Comparison of ENCODE assay signal across 27 cellular contexts in genomic region chr7:47591089-47591654, GRCh38. TPM values are rescaled to one million over a fixed set of nuclear protein-coding genes. Genes with fewer than 3 reads are reported as not detected.
A peak's percentile ranks its signal among the peaks of the same experiment; 100 is the strongest.
DNase-seq lines count a peak whose midpoint lies in the region; ATAC-seq, FAIRE-seq and TF ChIP-seq lines count a peak whose summit lies in the region.
"Had no signal": no experiment of that assay in that cellular context is flagged by ENCODE, and none has a peak within 500 bp of the region (broad histone marks: within the 10 kb centered on the region; RNA-seq: fewer than 3 reads in every experiment).

No MANE protein-coding gene starts in this region.

- TF ChIP-seq CTCF in IMR-90 (conservative IDR thresholded peaks at IDR 0.05; ENCODE audit: low read depth, low read length), result no peak
- TF ChIP-seq CTCF in chondrocyte (IDR thresholded peaks at IDR 0.05), result no peak
- no peak for TF ChIP-seq CTCF in nephron (IDR thresholded peaks at IDR 0.05; ENCODE audit: unreplicated experiment in 3 of 3)
- TF ChIP-seq CTCF in upper lobe of left lung (IDR thresholded peaks at IDR 0.05), result no peak

- DNase-seq in IMR-90 (no peak), chondrocyte (ENCODE audit: low spot score) (no peak), upper lobe of left lung (no peak), GM12892 (ENCODE audit: insufficient read length) (no peak)
- no peak for DNase-seq in central memory CD4-positive, alpha-beta T cell
- DNase-seq: activated CD4-positive, alpha-beta memory T cell treated with anti-CD3 and anti-CD28 coated beads, Interleukin-2, amount 10 ng/mL, durations not matched to agents 7 days and 5 days; activated CD4-positive, alpha-beta T cell treated with anti-CD3 and anti-CD28 coated beads for 1 hour; activated CD8-positive, alpha-beta memory T cell treated with anti-CD3 and anti-CD28 coated beads, Interleukin-2, amount 50 U/mL, for 48 hours; cortex of kidney; effector memory CD8-positive, alpha-beta T cell; foreskin keratinocyte; left colon; naive thymus-derived CD8-positive, alpha-beta T cell; NCI-H1105; NCI-H2029; NCI-H526 treated with DMSO at 0.1 percent for 48 hours; stimulated activated CD4-positive, alpha-beta T cell treated with anti-CD3 and anti-CD28 coated beads, Interleukin-2, amount 100 ng/mL, for 48 hours had no signal

- peak overlapping the region; percentile 93 for H3K4ac ChIP-seq in IMR-90 (ENCODE audit: low read depth, low read length)

- peak overlapping the region; percentile 42; the same call in 1 of the 2 replicates for H3K9ac ChIP-seq in IMR-90 (ENCODE audit: low read depth, low read length)

- H3K14ac ChIP-seq in IMR-90 (replicated peaks; ENCODE audit: low read depth, low read length), result peak overlapping the region; percentile 82

- in situ Hi-C loops in IMR-90 (cut with MboI; ENCODE audit: low sequenced_read_pairs), result no loop called here

- H3K9me3 ChIP-seq in IMR-90 (ENCODE audit: control insufficient read depth, insufficient read depth, low read length), result no peaks in the 10 kb centered on the region
- H3K9me3 ChIP-seq in upper lobe of left lung, result peaks cover 0 to 5% (median 1%) of the 10 kb centered on the region in 4 donors
- H3K9me3 ChIP-seq: pancreas, right atrium auricular region had no signal

- H3K4me1 Mint-ChIP-seq in chondrocyte (ENCODE audit: low read depth) (peaks cover 57% of the 10 kb centered on the region), nephron (peaks cover 28% of the 10 kb centered on the region)
- H3K4me1 Mint-ChIP-seq: activated CD4-positive, alpha-beta memory T cell treated with anti-CD3 and anti-CD28 coated beads, Interleukin-2, amount 10 ng/mL, durations not matched to agents 7 days and 5 days had no signal

- peak overlapping the region; percentile 95 for H4K91ac ChIP-seq in IMR-90 (ENCODE audit: insufficient read depth, low read depth, low read length)

- peak overlapping the region; percentile 91 for H3K23ac ChIP-seq in IMR-90 (ENCODE audit: low read depth, low read length)

- peak overlapping the region; percentile 57 for H2AK9ac ChIP-seq in IMR-90 (replicated peaks; ENCODE audit: low read depth, low read length, poor library complexity)

- peaks cover 6% of the 10 kb centered on the region for H3K9me1 ChIP-seq in IMR-90 (ENCODE audit: insufficient read depth, low read length)

- H3K36me3 ChIP-seq in IMR-90 (ENCODE audit: control insufficient read depth, insufficient read depth, low read length) (no peaks in the 10 kb centered on the region), upper lobe of left lung (no peaks in the 10 kb centered on the region)
- H3K36me3 ChIP-seq: pancreas, right atrium auricular region had no signal

- peak overlapping the region; percentile 18; the same call in 1 of the 2 replicates for H3K18ac ChIP-seq in IMR-90 (ENCODE audit: low read depth, low read length)

- peak overlapping the region; percentile 81 for H3K27ac ChIP-seq in IMR-90 (ENCODE audit: insufficient read depth, low read length)
- H3K27ac ChIP-seq in upper lobe of left lung, result peak overlapping the region; percentile 12 to 62 (median 42)
- H3K27ac ChIP-seq: foreskin keratinocyte, pancreas, right atrium auricular region, SK-N-MC had no signal

- H2AK5ac ChIP-seq in IMR-90 (ENCODE audit: low read depth, low read length), result peak overlapping the region; percentile 93

- no peaks in the 10 kb centered on the region for H4K20me1 ChIP-seq in IMR-90 (ENCODE audit: insufficient read depth, low read length)

- no peak overlapping the region for H3K4me3 ChIP-seq in IMR-90 (ENCODE audit: insufficient read depth, low read depth, low read length)
- no peak overlapping the region for H3K4me3 ChIP-seq in upper lobe of left lung
- H3K4me3 ChIP-seq: pancreas, right atrium auricular region, SK-N-MC had no signal

- H3K4me2 ChIP-seq in IMR-90 (ENCODE audit: low read depth, low read length), result peak overlapping the region; percentile 42

- peaks cover 13% of the 10 kb centered on the region for H3K4me1 ChIP-seq in IMR-90 (ENCODE audit: control insufficient read depth, insufficient read depth, low read length)
- H3K4me1 ChIP-seq in upper lobe of left lung, result peaks cover 7 to 36% (median 22%) of the 10 kb centered on the region in 4 donors
- H3K4me1 ChIP-seq: right atrium auricular region had no signal

- peak overlapping the region; percentile 64 for H2AFZ ChIP-seq in IMR-90 (replicated peaks; ENCODE audit: low read length, poor library complexity)

- FAIRE-seq in GM12892 (lab: Jason Lieb, UNC), result no peak
- FAIRE-seq: D721Med, pancreas had no signal

- TF ChIP-seq POLR2A in IMR-90 (IDR thresholded peaks at IDR 0.05; ENCODE audit: low read depth, low read length), result no peak
- no peak for TF ChIP-seq POLR2A in upper lobe of left lung (IDR thresholded peaks at IDR 0.05)
- TF ChIP-seq POLR2A in GM12892 (IDR thresholded peaks at IDR 0.05; ENCODE audit: low read depth, low read length), result no peak

- H3K27me3 ChIP-seq in IMR-90 (ENCODE audit: control insufficient read depth, insufficient read depth, low read length), result no peaks in the 10 kb centered on the region
- H3K27me3 ChIP-seq in upper lobe of left lung, result no peaks in the 10 kb centered on the region
- H3K27me3 ChIP-seq: foreskin keratinocyte, pancreas, right atrium auricular region had no signal

- WGBS in IMR-90 (ENCODE audit: extremely low coverage in 2 of 2, insufficient read length in 1 of 2), 2 experiments, result 100% methylated on average over 1 of the region's 8 CpGs; no CpG with 5 or more reads in 1 of the 2 experiments
- 87 to 93% methylated on average over 8 of the region's 8 CpGs for WGBS in upper lobe of left lung, 2 donors

- peak overlapping the region; percentile 84 for H2BK5ac ChIP-seq in IMR-90 (ENCODE audit: low read depth, low read length, poor library complexity, severe bottlenecking)

- H4K8ac ChIP-seq in IMR-90 (ENCODE audit: low read depth in 2 of 2, low read length in 2 of 2), result peak overlapping the region; percentile 56 to 90

- no peak for TF ChIP-seq RAD21 in IMR-90 (IDR thresholded peaks at IDR 0.05; ENCODE audit: low read length)

- dilution Hi-C loops in IMR-90 (cut with HindIII; ENCODE audit: low sequenced_read_pairs, unreplicated experiment), result no loop called here

- H3K56ac ChIP-seq in IMR-90 (ENCODE audit: extremely low read depth, insufficient read depth, low read length), result peak overlapping the region; percentile 94; the same call in 1 of the 2 replicates

- H3K9me3 Mint-ChIP-seq in chondrocyte (ENCODE audit: low read depth) (no peaks in the 10 kb centered on the region), nephron (peaks cover 3% of the 10 kb centered on the region)
- H3K9me3 Mint-ChIP-seq: activated naive CD4-positive, alpha-beta T cell treated with anti-CD3 and anti-CD28 coated beads, Interleukin-2, amount 50 U/mL, for 72 hours had no signal

- TF ChIP-seq EP300 in upper lobe of left lung (IDR thresholded peaks at IDR 0.05), result no peak

- POLR2A ChIA-PET in IMR-90 (lab: Charles Lee; ENCODE audit: unreplicated experiment), result no interaction called here

- peak overlapping the region; percentile 93 for H2BK15ac ChIP-seq in IMR-90 (ENCODE audit: low read depth, low read length)

- peak overlapping the region; percentile 74 for H3K27ac Mint-ChIP-seq in chondrocyte (ENCODE audit: unreplicated experiment)
- peak overlapping the region; percentile 68 to 95 (median 90) for H3K27ac Mint-ChIP-seq in nephron
- H3K27ac Mint-ChIP-seq: activated CD4-positive, alpha-beta memory T cell treated with anti-CD3 and anti-CD28 coated beads, Interleukin-2, amount 10 ng/mL, durations not matched to agents 7 days and 5 days; activated naive CD4-positive, alpha-beta T cell treated with anti-CD3 and anti-CD28 coated beads, Interleukin-2, amount 50 U/mL, for 72 hours; activated T-helper 2 cell treated with anti-CD3 and anti-CD28 coated beads, Interferon-gamma antibody, Interleukin-2, Interleukin-4, amounts not matched to agents 10 μg/mL and 5 μg/mL and 100 μg/mL, durations not matched to agents 14 hours and 24 hours and 36 hours; CD14-positive monocyte; effector memory CD8-positive, alpha-beta T cell; naive thymus-derived CD8-positive, alpha-beta T cell had no signal

- intact Hi-C loops in IMR-90 (cut with micrococcal nuclease), result no loop called here

- H2BK20ac ChIP-seq in IMR-90 (ENCODE audit: low read depth, low read length), result peak overlapping the region; percentile 92

- BruUV-seq in IMR-90 (replicated peaks; lab: Mats Ljungman, UMichigan), result no TSS peak

- H3K27me3 Mint-ChIP-seq in chondrocyte (ENCODE audit: low read depth) (no peaks in the 10 kb centered on the region), nephron (ENCODE audit: low read depth) (peaks cover 6% of the 10 kb centered on the region)
- H3K27me3 Mint-ChIP-seq: activated CD4-positive, alpha-beta memory T cell treated with anti-CD3 and anti-CD28 coated beads, Interleukin-2, amount 10 ng/mL, durations not matched to agents 7 days and 5 days; effector memory CD8-positive, alpha-beta T cell had no signal

- H4K5ac ChIP-seq in IMR-90 (ENCODE audit: low read depth, low read length), result peak overlapping the region; percentile 85

- H3K36me3 Mint-ChIP-seq in chondrocyte (ENCODE audit: low read depth), result no peaks in the 10 kb centered on the region
- H3K36me3 Mint-ChIP-seq in nephron (ENCODE audit: low read depth), result peaks cover 3% of the 10 kb centered on the region
- H3K36me3 Mint-ChIP-seq: activated naive CD4-positive, alpha-beta T cell treated with anti-CD3 and anti-CD28 coated beads, Interleukin-2, amount 50 U/mL, for 72 hours had no signal

- peaks cover 0 to 4% of the 10 kb centered on the region in 2 experiments; a peak in 1 of 4 replicates for H3K79me1 ChIP-seq in IMR-90 (ENCODE audit: low read depth in 1 of 2, low read length in 2 of 2)

- ATAC-seq in IMR-90 (ENCODE audit: low read depth) (no peak), upper lobe of left lung (ENCODE audit: low FRiP score in 2 of 2) (no peak), HG02610 (IDR thresholded peaks at IDR 0.05; ENCODE audit: unreplicated experiment) (no peak), HG03457 (IDR thresholded peaks at IDR 0.05; ENCODE audit: unreplicated experiment) (no peak)
- ATAC-seq: activated naive CD4-positive, alpha-beta T cell treated with anti-CD3 and anti-CD28 coated beads, Interleukin-2, amount 50 U/mL, for 72 hours; effector memory CD8-positive, alpha-beta T cell; foreskin keratinocyte; left colon; naive thymus-derived CD8-positive, alpha-beta T cell had no signal

- CTCF ChIA-PET in IMR-90 (lab: Yijun Ruan, JAX), result interaction anchor here (0.6 kb wide), 1 partner anchor 157 kb away, joined by 3 read pairs; no protein-coding TSS in a partner anchor

- peak overlapping the region; percentile 96 for H2BK120ac ChIP-seq in IMR-90 (ENCODE audit: low read depth, low read length)

- H3K4me3 Mint-ChIP-seq in chondrocyte (ENCODE audit: unreplicated experiment) (no peak overlapping the region), nephron (no peak overlapping the region)
- H3K4me3 Mint-ChIP-seq: activated CD4-positive, alpha-beta memory T cell treated with anti-CD3 and anti-CD28 coated beads, Interleukin-2, amount 10 ng/mL, durations not matched to agents 7 days and 5 days; CD14-positive monocyte; effector memory CD8-positive, alpha-beta T cell; naive thymus-derived CD8-positive, alpha-beta T cell had no signal

RNA-seq across cellular contexts. Expression of gene TNS3, which starts 9.3 kb away (rescaled TPM):
- total RNA-seq in IMR-90 (2012; rRNA removed), result 58.9 and 64.3 TPM in 2 replicates
- polyA plus RNA-seq in IMR-90 (2012; rRNA removed), result 75.6 and 79.2 TPM in 2 replicates
- polyA plus RNA-seq in IMR-90 (2012; cell fraction: cytosol; rRNA removed), result 45.5 and 62.9 TPM in 2 replicates
- polyA plus RNA-seq in IMR-90 (2012; cell fraction: nucleus; rRNA removed; ENCODE audit: low replicate concordance), result 103 and 160 TPM in 2 replicates
- total RNA-seq in chondrocyte, result 320 to 433 TPM (median 426 TPM) in 3 replicates
- 100 to 1,000 TPM in 5 of 6 donors, 10 to 100 TPM in 1; 90.6 to 266 (median 143) TPM for total RNA-seq in upper lobe of left lung
- 2.6 TPM for polyA plus RNA-seq in GM12892 (2012; ENCODE audit: missing spikeins)
- polyA plus RNA-seq: naive thymus-derived CD8-positive, alpha-beta T cell had no signal
